In the genomic region with DNA sequence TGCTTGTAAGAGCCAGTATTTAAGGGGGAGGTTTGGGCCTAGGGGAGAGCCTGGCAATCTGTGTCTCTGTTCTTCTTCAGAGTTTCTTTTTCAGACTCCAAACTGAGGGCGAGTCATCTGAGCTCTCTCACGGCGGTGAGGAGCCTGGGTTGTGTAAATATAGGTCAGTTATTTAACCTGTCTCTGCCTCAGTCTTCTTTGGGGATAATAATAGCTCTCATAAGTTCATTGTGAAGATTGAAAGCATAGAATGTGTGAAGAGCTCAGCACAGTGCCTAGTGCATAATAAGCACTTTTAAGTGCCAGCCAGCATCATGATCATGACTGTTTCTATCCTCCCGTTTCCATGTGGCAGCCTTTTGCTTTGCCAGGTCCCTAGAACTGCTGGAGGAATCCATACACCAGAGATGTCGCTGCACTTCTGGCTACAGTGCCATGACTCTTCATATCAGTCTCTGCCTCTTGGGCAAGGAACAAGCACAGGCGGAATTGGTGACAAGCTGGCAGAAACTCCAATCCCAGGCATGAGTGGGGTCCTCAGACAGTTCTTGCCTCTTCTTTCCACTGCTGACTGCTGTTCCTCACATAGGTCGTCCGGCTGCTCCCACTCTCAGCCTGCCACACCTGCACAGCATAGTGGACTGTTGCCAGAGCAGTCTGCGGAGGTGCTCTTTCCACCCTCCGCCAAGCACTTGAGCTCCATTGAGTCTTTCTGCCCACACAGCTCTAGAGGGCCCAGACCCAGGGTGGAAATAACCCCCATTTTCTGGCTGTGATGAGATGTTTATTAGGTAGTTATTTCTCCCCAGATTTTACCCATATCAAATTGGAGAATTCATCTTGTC, we compare ENCODE assay signal across 1 cellular context.
TF ChIP-seq lines count a peak whose summit lies in the region.

No MANE protein-coding gene starts in this region.

TF ChIP-seq in A549, 52 proteins besides CTCF, POLR2A, EP300 and RAD21 (continued from another document):
- TF ChIP-seq, protein P1, sequence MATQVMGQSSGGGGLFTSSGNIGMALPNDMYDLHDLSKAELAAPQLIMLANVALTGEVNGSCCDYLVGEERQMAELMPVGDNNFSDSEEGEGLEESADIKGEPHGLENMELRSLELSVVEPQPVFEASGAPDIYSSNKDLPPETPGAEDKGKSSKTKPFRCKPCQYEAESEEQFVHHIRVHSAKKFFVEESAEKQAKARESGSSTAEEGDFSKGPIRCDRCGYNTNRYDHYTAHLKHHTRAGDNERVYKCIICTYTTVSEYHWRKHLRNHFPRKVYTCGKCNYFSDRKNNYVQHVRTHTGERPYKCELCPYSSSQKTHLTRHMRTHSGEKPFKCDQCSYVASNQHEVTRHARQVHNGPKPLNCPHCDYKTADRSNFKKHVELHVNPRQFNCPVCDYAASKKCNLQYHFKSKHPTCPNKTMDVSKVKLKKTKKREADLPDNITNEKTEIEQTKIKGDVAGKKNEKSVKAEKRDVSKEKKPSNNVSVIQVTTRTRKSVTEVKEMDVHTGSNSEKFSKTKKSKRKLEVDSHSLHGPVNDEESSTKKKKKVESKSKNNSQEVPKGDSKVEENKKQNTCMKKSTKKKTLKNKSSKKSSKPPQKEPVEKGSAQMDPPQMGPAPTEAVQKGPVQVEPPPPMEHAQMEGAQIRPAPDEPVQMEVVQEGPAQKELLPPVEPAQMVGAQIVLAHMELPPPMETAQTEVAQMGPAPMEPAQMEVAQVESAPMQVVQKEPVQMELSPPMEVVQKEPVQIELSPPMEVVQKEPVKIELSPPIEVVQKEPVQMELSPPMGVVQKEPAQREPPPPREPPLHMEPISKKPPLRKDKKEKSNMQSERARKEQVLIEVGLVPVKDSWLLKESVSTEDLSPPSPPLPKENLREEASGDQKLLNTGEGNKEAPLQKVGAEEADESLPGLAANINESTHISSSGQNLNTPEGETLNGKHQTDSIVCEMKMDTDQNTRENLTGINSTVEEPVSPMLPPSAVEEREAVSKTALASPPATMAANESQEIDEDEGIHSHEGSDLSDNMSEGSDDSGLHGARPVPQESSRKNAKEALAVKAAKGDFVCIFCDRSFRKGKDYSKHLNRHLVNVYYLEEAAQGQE (IDR thresholded peaks at IDR 0.05) = no peak
- TF ChIP-seq CBX2 (IDR thresholded peaks at IDR 0.05; ENCODE audit: borderline replicate concordance, low read depth) (no peak), KDM1A (IDR thresholded peaks at IDR 0.05; ENCODE audit: low read depth) (no peak), POLR2AphosphoS2 (conservative IDR thresholded peaks at IDR 0.05; ENCODE audit: low read length) (no peak), JUNB (IDR thresholded peaks at IDR 0.05) (no peak), FOSL2 (IDR thresholded peaks at IDR 0.05) (no peak), FOSL2 (CRISPR knock-in tag; IDR thresholded peaks at IDR 0.05) (no peak), CEBPB (IDR thresholded peaks at IDR 0.05) (no peak), ZFP36 (IDR thresholded peaks at IDR 0.05; ENCODE audit: borderline replicate concordance, partially characterized antibody) (no peak), FOSB (CRISPR knock-in tag; IDR thresholded peaks at IDR 0.05) (no peak), CHD4 (IDR thresholded peaks at IDR 0.05; ENCODE audit: borderline replicate concordance) (no peak), EHMT2 (IDR thresholded peaks at IDR 0.05; ENCODE audit: low read depth) (no peak), GATA3 (IDR thresholded peaks at IDR 0.05; ENCODE audit: borderline replicate concordance) (no peak), HEYL (CRISPR knock-in tag; IDR thresholded peaks at IDR 0.05) (no peak), SREBF2 (IDR thresholded peaks at IDR 0.05) (no peak), RFX5 (IDR thresholded peaks at IDR 0.05) (no peak), TP53 (CRISPR knock-in tag; IDR thresholded peaks at IDR 0.05) (no peak)
- TF ChIP-seq, protein P2, sequence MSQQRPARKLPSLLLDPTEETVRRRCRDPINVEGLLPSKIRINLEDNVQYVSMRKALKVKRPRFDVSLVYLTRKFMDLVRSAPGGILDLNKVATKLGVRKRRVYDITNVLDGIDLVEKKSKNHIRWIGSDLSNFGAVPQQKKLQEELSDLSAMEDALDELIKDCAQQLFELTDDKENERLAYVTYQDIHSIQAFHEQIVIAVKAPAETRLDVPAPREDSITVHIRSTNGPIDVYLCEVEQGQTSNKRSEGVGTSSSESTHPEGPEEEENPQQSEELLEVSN (IDR thresholded peaks at IDR 0.05; ENCODE audit: borderline replicate concordance, low read depth) = no peak
